ENCODE assay signal across 21 cellular contexts in genomic region chr19:32650671-32651070, GRCh38. TPM values are rescaled to one million over a fixed set of nuclear protein-coding genes. Genes with fewer than 3 reads are reported as not detected.
DNase-seq lines count a peak whose midpoint lies in the region; ATAC-seq and TF ChIP-seq lines count a peak whose summit lies in the region.
"Had no signal": no experiment of that assay in that cellular context is flagged by ENCODE, and none has a peak within 500 bp of the region (broad histone marks: within the 10 kb centered on the region; RNA-seq: fewer than 3 reads in every experiment).

No MANE protein-coding gene starts in this region.

- H3K36me3 Mint-ChIP-seq in natural killer cell treated with Interleukin-12 subunit alpha and Interleukin-12 subunit beta and Interleukin-15 and Interleukin-18, amount 100 ng/mL, for 72 hours, result no peaks in the 10 kb centered on the region
- no peaks in the 10 kb centered on the region for H3K36me3 Mint-ChIP-seq in natural killer cell

- ATAC-seq in Right ventricle myocardium inferior (no peak), Right ventricle myocardium superior (ENCODE audit: poor library complexity) (no peak), natural killer cell (no peak), gastrocnemius medialis (peak; percentile 23 to 27)
- ATAC-seq in natural killer cell treated with Interleukin-12 subunit alpha and Interleukin-12 subunit beta and Interleukin-15 and Interleukin-18, amount 100 ng/mL, for 72 hours, result no peak
- ATAC-seq: GM12878 had no signal

- no peak overlapping the region for H3K4me3 Mint-ChIP-seq in natural killer cell treated with Interleukin-12 subunit alpha and Interleukin-12 subunit beta and Interleukin-15 and Interleukin-18, amount 100 ng/mL, for 72 hours
- no peak overlapping the region for H3K4me3 Mint-ChIP-seq in natural killer cell
- H3K4me3 Mint-ChIP-seq: CD14-positive monocyte; CD4-positive, alpha-beta T cell; CD8-positive, alpha-beta memory T cell had no signal

- no peaks in the 10 kb centered on the region for H3K27me3 Mint-ChIP-seq in natural killer cell treated with Interleukin-12 subunit alpha and Interleukin-12 subunit beta and Interleukin-15 and Interleukin-18, amount 100 ng/mL, for 72 hours
- H3K27me3 Mint-ChIP-seq in natural killer cell (ENCODE audit: low read depth in 2 of 2), result no peaks in the 10 kb centered on the region
- H3K27me3 Mint-ChIP-seq: CD4-positive, alpha-beta T cell; CD8-positive, alpha-beta memory T cell had no signal

- no peak overlapping the region for H3K4me3 ChIP-seq in gastrocnemius medialis
- H3K4me3 ChIP-seq: BLaER1 treated with 17β-estradiol and CSF1 and Interleukin-3, amounts not matched to agents 10 nM and 100 nM; GM12878; GM23248 had no signal

- no peak for TF ChIP-seq CTCF in natural killer cell (IDR thresholded peaks at IDR 0.05)
- TF ChIP-seq CTCF in gastrocnemius medialis (IDR thresholded peaks at IDR 0.05 in 4 of 5, conservative IDR thresholded peaks at IDR 0.05 in 1 of 5), result no peak

- no peaks in the 10 kb centered on the region for H3K27me3 ChIP-seq in gastrocnemius medialis
- H3K27me3 ChIP-seq: BE2C; BLaER1 treated with 17β-estradiol and CSF1 and Interleukin-3, amounts not matched to agents 10 nM and 100 nM had no signal

- no peaks in the 10 kb centered on the region for H3K9me3 Mint-ChIP-seq in natural killer cell treated with Interleukin-12 subunit alpha and Interleukin-12 subunit beta and Interleukin-15 and Interleukin-18, amount 100 ng/mL, for 72 hours
- H3K9me3 Mint-ChIP-seq in natural killer cell, result no peaks in the 10 kb centered on the region
- H3K9me3 Mint-ChIP-seq: CD14-positive monocyte; CD4-positive, alpha-beta T cell; CD8-positive, alpha-beta memory T cell had no signal

- H3K9me3 ChIP-seq in gastrocnemius medialis, result no peaks in the 10 kb centered on the region
- H3K9me3 ChIP-seq: BE2C; BLaER1 treated with 17β-estradiol and CSF1 and Interleukin-3, amounts not matched to agents 10 nM and 100 nM had no signal

- H3K27ac ChIP-seq in gastrocnemius medialis, result peak overlapping the region; percentile 88 to 94 (median 94)
- H3K27ac ChIP-seq: 22Rv1; BLaER1 treated with 17β-estradiol and CSF1 and Interleukin-3, amounts not matched to agents 10 nM and 100 nM; GM23248 had no signal

- intact Hi-C loops in Right ventricle myocardium inferior (cut with DNase I), result no loop called here
- intact Hi-C loops in Right ventricle myocardium superior (cut with DNase I), result no loop called here
- intact Hi-C loops in natural killer cell (cut with micrococcal nuclease), result no loop called here
- intact Hi-C loops in gastrocnemius medialis (cut with DNase I; ENCODE audit: low total_unique reads), result loop anchor here (5.0 kb wide), 1 partner anchor 42 kb away; the partner anchor contains the start of gene NUDT19

- DNase-seq in Right ventricle myocardium inferior (ENCODE audit: missing footprints) (peak; percentile 17), Right ventricle myocardium superior (no peak), natural killer cell (no peak), gastrocnemius medialis (peak; percentile 65 to 83), KG1 (lab: John Stamatoyannopoulos, UW) (no peak), AG20443 (ENCODE audit: low spot score) (no peak)
- DNase-seq in natural killer cell treated with Interleukin-12 subunit alpha and Interleukin-12 subunit beta and Interleukin-15 and Interleukin-18, amount 100 ng/mL, for 72 hours (ENCODE audit: low spot score), result peak; percentile 6
- DNase-seq: AML-193; BE2C; CD4-positive, alpha-beta T cell; CD8-positive, alpha-beta memory T cell; DMS 273 treated with DMSO at 0.1 percent for 48 hours; DMS79; EL; GDM1; GM23248; HCEC 1CT had no signal

- H3K27ac Mint-ChIP-seq in natural killer cell treated with Interleukin-12 subunit alpha and Interleukin-12 subunit beta and Interleukin-15 and Interleukin-18, amount 100 ng/mL, for 72 hours, result no peak overlapping the region
- H3K27ac Mint-ChIP-seq in natural killer cell, result no peak overlapping the region
- H3K27ac Mint-ChIP-seq: CD4-positive, alpha-beta T cell had no signal

- no peaks in the 10 kb centered on the region for H3K4me1 Mint-ChIP-seq in natural killer cell treated with Interleukin-12 subunit alpha and Interleukin-12 subunit beta and Interleukin-15 and Interleukin-18, amount 100 ng/mL, for 72 hours (ENCODE audit: low read depth in 2 of 2)
- no peaks in the 10 kb centered on the region for H3K4me1 Mint-ChIP-seq in natural killer cell

- peaks cover 0 to 47% of the 10 kb centered on the region in 2 donors for H3K36me3 ChIP-seq in gastrocnemius medialis

- in situ Hi-C loops in gastrocnemius medialis (cut with MboI; ENCODE audit: low sequenced_read_pairs in 4 of 4), result no loop called here

- no peak for TF ChIP-seq POLR2A in gastrocnemius medialis (IDR thresholded peaks at IDR 0.05)

- peaks cover 44% of the 10 kb centered on the region in 2 donors for H3K4me1 ChIP-seq in gastrocnemius medialis

RNA-seq across cellular contexts. Expression of gene ANKRD27, which starts 24.3 kb away (rescaled TPM):
- total RNA-seq in Right ventricle myocardium inferior, result 25.9 TPM
- 22.6 TPM for total RNA-seq in Right ventricle myocardium superior
- 10 to 100 TPM; 47.3 to 55.6 TPM for total RNA-seq in natural killer cell treated with Interleukin-12 subunit alpha and Interleukin-12 subunit beta and Interleukin-15 and Interleukin-18, amount 100 ng/mL, for 72 hours
- total RNA-seq in natural killer cell, result 10 to 100 TPM; 35.8 to 47.1 (median 40.8) TPM
- 10 to 100 TPM; 36.4 to 78.3 (median 53.5) TPM for total RNA-seq in gastrocnemius medialis

RNA-seq across cellular contexts. Expression of gene RGS9BP, which starts 25.0 kb away (rescaled TPM):
- total RNA-seq in Right ventricle myocardium inferior (12.5 TPM), Right ventricle myocardium superior (14.3 TPM), natural killer cell (under 1 TPM; 0.12 to 0.41 (median 0.40) TPM), gastrocnemius medialis (10 to 100 TPM in 1 of 4 donors, 1 to 10 TPM in 3; 3.9 to 10.6 (median 6.0) TPM)
- under 1 TPM in 1 of 2 donors, not detected in 1; 0.20 TPM for total RNA-seq in natural killer cell treated with Interleukin-12 subunit alpha and Interleukin-12 subunit beta and Interleukin-15 and Interleukin-18, amount 100 ng/mL, for 72 hours

RNA-seq across cellular contexts. Expression of gene NUDT19, which starts 41.0 kb away (rescaled TPM):
- total RNA-seq in Right ventricle myocardium inferior (23.8 TPM), Right ventricle myocardium superior (24.1 TPM), natural killer cell (1 to 10 TPM; 6.4 to 9.6 (median 8.2) TPM), gastrocnemius medialis (10 to 100 TPM; 28.8 to 34.8 (median 29.2) TPM)
- 10 to 100 TPM; 19.6 to 21.7 TPM for total RNA-seq in natural killer cell treated with Interleukin-12 subunit alpha and Interleukin-12 subunit beta and Interleukin-15 and Interleukin-18, amount 100 ng/mL, for 72 hours

Comparison
In these comparisons a context has a peak if more than half of its experiments do, and no peak if none do; other contexts are left out.
1. DNase-seq: peak in Right ventricle myocardium inferior (single experiment), natural killer cell treated with Interleukin-12 subunit alpha and Interleukin-12 subunit beta and Interleukin-15 and Interleukin-18, amount 100 ng/mL, for 72 hours (single experiment) and gastrocnemius medialis (2 of 2); none in Right ventricle myocardium superior (single experiment), natural killer cell (single experiment), KG1 (single experiment) and AG20443 (single experiment).
2. ATAC-seq: peak in gastrocnemius medialis (2 of 2); none in Right ventricle myocardium inferior (single experiment), Right ventricle myocardium superior (single experiment), natural killer cell treated with Interleukin-12 subunit alpha and Interleukin-12 subunit beta and Interleukin-15 and Interleukin-18, amount 100 ng/mL, for 72 hours (0 of 2) and natural killer cell (0 of 3).